In genomic region chr4:101787917-101788316, GRCh38 we compare ENCODE assay signal across 20 cellular contexts. TPM values are rescaled to one million over a fixed set of nuclear protein-coding genes. Genes with fewer than 3 reads are reported as not detected.
DNase-seq lines count a peak whose midpoint lies in the region; ATAC-seq, FAIRE-seq and TF ChIP-seq lines count a peak whose summit lies in the region.
"Had no signal": no experiment of that assay in that cellular context is flagged by ENCODE, and none has a peak within 500 bp of the region (broad histone marks: within the 10 kb centered on the region; RNA-seq: fewer than 3 reads in every experiment).

No MANE protein-coding gene starts in this region.

- H3K27ac ChIP-seq in astrocyte (ENCODE audit: low read depth, low read length), result no peak overlapping the region
- no peak overlapping the region for H3K27ac ChIP-seq in Peyer's patch

- no peaks in the 10 kb centered on the region for H3K27me3 Mint-ChIP-seq in IgD-negative memory B cell
- H3K27me3 Mint-ChIP-seq in astrocyte (ENCODE audit: low read depth, unreplicated experiment), result peaks cover 2% of the 10 kb centered on the region
- H3K27me3 Mint-ChIP-seq in mesothelial cell of epicardium (ENCODE audit: low read depth), result peaks cover 1% of the 10 kb centered on the region
- no peaks in the 10 kb centered on the region for H3K27me3 Mint-ChIP-seq in stimulated activated naive B cell treated with anti-CD40 and anti-IgM and Interleukin-4, amounts not matched to agents 10 μg/mL and 1 μg/mL and 100 μg/mL, for 72 hours
- H3K27me3 Mint-ChIP-seq in activated naive CD4-positive, alpha-beta T cell treated with anti-CD3 and anti-CD28 coated beads, Interleukin-2, amount 10 ng/mL, durations not matched to agents 7 days and 5 days, result peaks cover 21% of the 10 kb centered on the region

- H3K4me1 Mint-ChIP-seq in IgD-negative memory B cell (peaks cover 18 to 32% (median 26%) of the 10 kb centered on the region in 3 donors), astrocyte (ENCODE audit: low read depth, unreplicated experiment) (peaks cover 9% of the 10 kb centered on the region), mesothelial cell of epicardium (peaks cover 28% of the 10 kb centered on the region)
- peaks cover 24 to 44% of the 10 kb centered on the region in 2 donors for H3K4me1 Mint-ChIP-seq in stimulated activated naive B cell treated with anti-CD40 and anti-IgM and Interleukin-4, amounts not matched to agents 10 μg/mL and 1 μg/mL and 100 μg/mL, for 72 hours
- peaks cover 7% of the 10 kb centered on the region for H3K4me1 Mint-ChIP-seq in stimulated activated effector memory CD8-positive, alpha-beta T cell treated with anti-CD3 and anti-CD28 coated beads, Interleukin-12 subunit alpha, Interleukin-12 subunit beta, amount 100 ng/mL, for 72 hours
- peaks cover 36% of the 10 kb centered on the region for H3K4me1 Mint-ChIP-seq in activated naive CD4-positive, alpha-beta T cell treated with anti-CD3 and anti-CD28 coated beads, Interleukin-2, amount 10 ng/mL, durations not matched to agents 7 days and 5 days

- H3K9me3 ChIP-seq in astrocyte (ENCODE audit: insufficient read depth, low read depth, low read length) (no peaks in the 10 kb centered on the region), Peyer's patch (no peaks in the 10 kb centered on the region)

- H3K79me2 ChIP-seq in astrocyte (ENCODE audit: insufficient read depth, low read length), result no peaks in the 10 kb centered on the region

- H3K36me3 Mint-ChIP-seq in IgD-negative memory B cell (peaks cover 4% of the 10 kb centered on the region), astrocyte (ENCODE audit: low read depth, unreplicated experiment) (no peaks in the 10 kb centered on the region), mesothelial cell of epicardium (peaks cover 4% of the 10 kb centered on the region)
- H3K36me3 Mint-ChIP-seq in stimulated activated naive B cell treated with anti-CD40 and anti-IgM and Interleukin-4, amounts not matched to agents 10 μg/mL and 1 μg/mL and 100 μg/mL, for 72 hours, result peaks cover 3 to 7% of the 10 kb centered on the region in 2 donors
- H3K36me3 Mint-ChIP-seq in stimulated activated effector memory CD8-positive, alpha-beta T cell treated with anti-CD3 and anti-CD28 coated beads, Interleukin-12 subunit alpha, Interleukin-12 subunit beta, amount 100 ng/mL, for 72 hours, result no peaks in the 10 kb centered on the region
- H3K36me3 Mint-ChIP-seq in activated naive CD4-positive, alpha-beta T cell treated with anti-CD3 and anti-CD28 coated beads, Interleukin-2, amount 10 ng/mL, durations not matched to agents 7 days and 5 days, result peaks cover 4% of the 10 kb centered on the region
- H3K36me3 Mint-ChIP-seq: CD14-positive monocyte had no signal

- TF ChIP-seq CTCF in astrocyte (IDR thresholded peaks at IDR 0.05; ENCODE audit: insufficient read depth, low read depth, low read length) (no peak), mesothelial cell of epicardium (IDR thresholded peaks at IDR 0.05; ENCODE audit: unreplicated experiment) (no peak), Peyer's patch (IDR thresholded peaks at IDR 0.05) (no peak)

- no peaks in the 10 kb centered on the region for H3K27me3 ChIP-seq in astrocyte (ENCODE audit: insufficient read depth, low read length)
- H3K27me3 ChIP-seq in Peyer's patch, result no peaks in the 10 kb centered on the region

- no peak overlapping the region for H3K9ac ChIP-seq in astrocyte (ENCODE audit: low read length)

- DNase-seq in astrocyte (ENCODE audit: low read depth) (no peak), mesothelial cell of epicardium (ENCODE audit: low spot score in 2 of 2, unreplicated experiment in 2 of 2) (no peak), Peyer's patch (no peak)
- DNase-seq in stimulated activated naive B cell treated with anti-CD40 and anti-IgM and Interleukin-4, amounts not matched to agents 10 μg/mL and 1 μg/mL and 100 μg/mL, for 72 hours, result no peak
- DNase-seq in stimulated activated effector memory CD8-positive, alpha-beta T cell treated with anti-CD3 and anti-CD28 coated beads, Interleukin-12 subunit alpha, Interleukin-12 subunit beta, amount 100 ng/mL, for 72 hours (ENCODE audit: low spot score in 2 of 2), result no peak
- DNase-seq in activated naive CD4-positive, alpha-beta T cell treated with anti-CD3 and anti-CD28 coated beads, Interleukin-2, amount 10 ng/mL, durations not matched to agents 7 days and 5 days, result no peak
- DNase-seq: DMS 273 treated with DMSO at 0.1 percent for 48 hours; KG1; NCI-H146; NCI-H2081 treated with DMSO at 0.1 percent for 48 hours; NCI-H345; NK-92 treated with Interleukin-12 subunit alpha and Interleukin-12 subunit beta, amount 100 ng/mL, for 24 hours; SIG-M5 had no signal

- TF ChIP-seq POLR2A in Peyer's patch (IDR thresholded peaks at IDR 0.05), result no peak

- no peak overlapping the region for H2AFZ ChIP-seq in astrocyte (ENCODE audit: low read depth, low read length)

- no peaks in the 10 kb centered on the region for H4K20me1 ChIP-seq in astrocyte (ENCODE audit: insufficient read depth, low read length)

- H3K27ac Mint-ChIP-seq in IgD-negative memory B cell, result no peak overlapping the region
- peak overlapping the region; percentile 20 for H3K27ac Mint-ChIP-seq in astrocyte (ENCODE audit: unreplicated experiment)
- H3K27ac Mint-ChIP-seq in mesothelial cell of epicardium, result peak overlapping the region; percentile 57
- peak overlapping the region; percentile 76 for H3K27ac Mint-ChIP-seq in stimulated activated naive B cell treated with anti-CD40 and anti-IgM and Interleukin-4, amounts not matched to agents 10 μg/mL and 1 μg/mL and 100 μg/mL, for 72 hours
- H3K27ac Mint-ChIP-seq in stimulated activated effector memory CD8-positive, alpha-beta T cell treated with anti-CD3 and anti-CD28 coated beads, Interleukin-12 subunit alpha, Interleukin-12 subunit beta, amount 100 ng/mL, for 72 hours, result no peak overlapping the region
- H3K27ac Mint-ChIP-seq in activated naive CD4-positive, alpha-beta T cell treated with anti-CD3 and anti-CD28 coated beads, Interleukin-2, amount 10 ng/mL, durations not matched to agents 7 days and 5 days, result no peak overlapping the region

- CTCF ChIA-PET in activated naive CD4-positive, alpha-beta T cell treated with anti-CD3 and anti-CD28 coated beads, Interleukin-2, amount 10 ng/mL, durations not matched to agents 7 days and 5 days (lab: Charles Lee), result no interaction called here

- H3K4me3 ChIP-seq in astrocyte (ENCODE audit: insufficient read depth, low read depth, low read length), result no peak overlapping the region
- no peak overlapping the region for H3K4me3 ChIP-seq in Peyer's patch

- no peak for FAIRE-seq in astrocyte (lab: Jason Lieb, UNC)
- FAIRE-seq: H54 had no signal

- no peaks in the 10 kb centered on the region for H3K36me3 ChIP-seq in astrocyte (ENCODE audit: insufficient read depth, low read length)
- no peaks in the 10 kb centered on the region for H3K36me3 ChIP-seq in Peyer's patch

- no peaks in the 10 kb centered on the region for H3K4me1 ChIP-seq in astrocyte (ENCODE audit: insufficient read depth, low read length)
- peaks cover 0 to 6% (median 0%) of the 10 kb centered on the region in 4 donors for H3K4me1 ChIP-seq in Peyer's patch

- peak overlapping the region in 3 of 4 donors; percentile 23 to 50 (median 33) for H3K4me3 Mint-ChIP-seq in IgD-negative memory B cell
- H3K4me3 Mint-ChIP-seq in astrocyte (ENCODE audit: unreplicated experiment), result no peak overlapping the region
- H3K4me3 Mint-ChIP-seq in mesothelial cell of epicardium, result no peak overlapping the region
- H3K4me3 Mint-ChIP-seq in stimulated activated naive B cell treated with anti-CD40 and anti-IgM and Interleukin-4, amounts not matched to agents 10 μg/mL and 1 μg/mL and 100 μg/mL, for 72 hours, result no peak overlapping the region
- no peak overlapping the region for H3K4me3 Mint-ChIP-seq in stimulated activated effector memory CD8-positive, alpha-beta T cell treated with anti-CD3 and anti-CD28 coated beads, Interleukin-12 subunit alpha, Interleukin-12 subunit beta, amount 100 ng/mL, for 72 hours
- no peak overlapping the region for H3K4me3 Mint-ChIP-seq in activated naive CD4-positive, alpha-beta T cell treated with anti-CD3 and anti-CD28 coated beads, Interleukin-2, amount 10 ng/mL, durations not matched to agents 7 days and 5 days
- H3K4me3 Mint-ChIP-seq: CD14-positive monocyte had no signal

- H3K4me2 ChIP-seq in astrocyte (ENCODE audit: low read length), result no peak overlapping the region

- no peak for ATAC-seq in stimulated activated naive B cell treated with anti-CD40 and anti-IgM and Interleukin-4, amounts not matched to agents 10 μg/mL and 1 μg/mL and 100 μg/mL, for 72 hours (replicated peaks)
- no peak for ATAC-seq in stimulated activated effector memory CD8-positive, alpha-beta T cell treated with anti-CD3 and anti-CD28 coated beads, Interleukin-12 subunit alpha, Interleukin-12 subunit beta, amount 100 ng/mL, for 72 hours

- peaks cover 0 to 7% (median 3%) of the 10 kb centered on the region in 3 donors for H3K9me3 Mint-ChIP-seq in IgD-negative memory B cell
- H3K9me3 Mint-ChIP-seq in astrocyte (ENCODE audit: unreplicated experiment), result peaks cover 6% of the 10 kb centered on the region
- H3K9me3 Mint-ChIP-seq in mesothelial cell of epicardium, result peaks cover 4% of the 10 kb centered on the region
- peaks cover 4 to 5% of the 10 kb centered on the region in 2 donors for H3K9me3 Mint-ChIP-seq in stimulated activated naive B cell treated with anti-CD40 and anti-IgM and Interleukin-4, amounts not matched to agents 10 μg/mL and 1 μg/mL and 100 μg/mL, for 72 hours
- no peaks in the 10 kb centered on the region for H3K9me3 Mint-ChIP-seq in stimulated activated effector memory CD8-positive, alpha-beta T cell treated with anti-CD3 and anti-CD28 coated beads, Interleukin-12 subunit alpha, Interleukin-12 subunit beta, amount 100 ng/mL, for 72 hours
- peaks cover 3% of the 10 kb centered on the region for H3K9me3 Mint-ChIP-seq in activated naive CD4-positive, alpha-beta T cell treated with anti-CD3 and anti-CD28 coated beads, Interleukin-2, amount 10 ng/mL, durations not matched to agents 7 days and 5 days

RNA-seq across cellular contexts. Expression of gene BANK1, which starts 2.6 kb away (rescaled TPM):
- polyA plus RNA-seq in IgD-negative memory B cell, result 599 TPM
- total RNA-seq in astrocyte (1.3 and 2.0 TPM in 2 replicates), mesothelial cell of epicardium (0.63 to 0.87 TPM (median 0.82 TPM) in 3 replicates), Peyer's patch (100 to 1,000 TPM in 1 of 4 donors, 10 to 100 TPM in 1, 1 to 10 TPM in 1, under 1 TPM in 1; 0.53 to 351 (median 7.9) TPM)
- total RNA-seq: A673, Daoy, OCI-LY7, RPMI7951 had no signal

Comparison
In these comparisons a context has a peak if more than half of its experiments do, and no peak if none do; other contexts are left out.
1. H3K27ac Mint-ChIP-seq: peak in astrocyte (single experiment), mesothelial cell of epicardium (single experiment) and stimulated activated naive B cell treated with anti-CD40 and anti-IgM and Interleukin-4, amounts not matched to agents 10 μg/mL and 1 μg/mL and 100 μg/mL, for 72 hours (single experiment); none in IgD-negative memory B cell (0 of 3), stimulated activated effector memory CD8-positive, alpha-beta T cell treated with anti-CD3 and anti-CD28 coated beads, Interleukin-12 subunit alpha, Interleukin-12 subunit beta, amount 100 ng/mL, for 72 hours (single experiment) and activated naive CD4-positive, alpha-beta T cell treated with anti-CD3 and anti-CD28 coated beads, Interleukin-2, amount 10 ng/mL, durations not matched to agents 7 days and 5 days (single experiment).
2. H3K4me3 Mint-ChIP-seq: peak in IgD-negative memory B cell (3 of 4); none in astrocyte (single experiment), mesothelial cell of epicardium (single experiment), stimulated activated naive B cell treated with anti-CD40 and anti-IgM and Interleukin-4, amounts not matched to agents 10 μg/mL and 1 μg/mL and 100 μg/mL, for 72 hours (0 of 2), stimulated activated effector memory CD8-positive, alpha-beta T cell treated with anti-CD3 and anti-CD28 coated beads, Interleukin-12 subunit alpha, Interleukin-12 subunit beta, amount 100 ng/mL, for 72 hours (single experiment) and activated naive CD4-positive, alpha-beta T cell treated with anti-CD3 and anti-CD28 coated beads, Interleukin-2, amount 10 ng/mL, durations not matched to agents 7 days and 5 days (single experiment).